Comparison of ENCODE assay signal across 11 cellular contexts in genomic region chr10:48456361-48456804, GRCh38.
A peak's percentile ranks its signal among the peaks of the same experiment; 100 is the strongest.
DNase-seq lines count a peak whose midpoint lies in the region; ATAC-seq and TF ChIP-seq lines count a peak whose summit lies in the region.
"Had no signal": no experiment of that assay in that cellular context is flagged by ENCODE, and none has a peak within 500 bp of the region (broad histone marks: within the 10 kb centered on the region; RNA-seq: fewer than 3 reads in every experiment).

No MANE protein-coding gene starts in this region.

- DNase-seq in AML-193 (lab: John Stamatoyannopoulos, UW) (peak; percentile 63 to 68), HL-60 (ENCODE audit: low read depth in 1 of 2, low spot score in 1 of 2) (peak; percentile 45 to 89), body of pancreas (peak in 3 of 4 donors; percentile 31 to 65 (median 31)), lung microvascular endothelial cell (ENCODE audit: low read depth in 2 of 2) (peak; percentile 57 to 62)
- DNase-seq in activated CD4-positive, alpha-beta T cell treated with anti-CD3 and anti-CD28 coated beads for 48 hours: no peak
- DNase-seq in stimulated activated CD4-positive, alpha-beta T cell treated with anti-CD3 and anti-CD28 coated beads, Interleukin-4, amount 100 ng/mL, for 4 hours: no peak
- DNase-seq in stimulated activated naive CD4-positive, alpha-beta T cell treated with Interleukin-2 at 50 U/mL for 16 hours (lab: John Stamatoyannopoulos, UW): no peak
- DNase-seq: DMS53, PC-3 had no signal

- no peaks in the 10 kb centered on the region for H3K9me3 ChIP-seq in body of pancreas
- H3K9me3 ChIP-seq: gastroesophageal sphincter had no signal

- WGBS in body of pancreas, 2 donors: 34 to 42% methylated on average over 8 to 9 of the region's 9 CpGs

- peaks cover 10% of the 10 kb centered on the region for H3K4me1 ChIP-seq in body of pancreas

- no peaks in the 10 kb centered on the region for H3K36me3 ChIP-seq in body of pancreas (replicated peaks in 1 of 2; ENCODE audit: insufficient read depth in 1 of 2, low read depth in 2 of 2)
- H3K36me3 ChIP-seq: gastroesophageal sphincter had no signal

- no peak overlapping the region for H3K4me3 ChIP-seq in HL-60 (replicated peaks; ENCODE audit: insufficient read depth, low read length)
- H3K4me3 ChIP-seq in body of pancreas: no peak overlapping the region
- H3K4me3 ChIP-seq: gastroesophageal sphincter had no signal

- H3K27ac ChIP-seq in HL-60 (replicated peaks) (peak overlapping the region; percentile 63), body of pancreas (no peak overlapping the region)
- H3K27ac ChIP-seq: gastroesophageal sphincter had no signal

- H3K27me3 ChIP-seq in HL-60 (ENCODE audit: insufficient read depth, poor library complexity, severe bottlenecking) (no peaks in the 10 kb centered on the region), body of pancreas (no peaks in the 10 kb centered on the region)

- TF ChIP-seq CTCF in HL-60 (IDR thresholded peaks at IDR 0.05; ENCODE audit: insufficient read depth, low read length) (no peak), body of pancreas (IDR thresholded peaks at IDR 0.05) (no peak)

- ATAC-seq in body of pancreas (no peak), HG03159 (IDR thresholded peaks at IDR 0.05; ENCODE audit: unreplicated experiment) (no peak)
- ATAC-seq: gastroesophageal sphincter, PC-3 had no signal

- intact Hi-C loops in body of pancreas (cut with DNase I): no loop called here

- no peak for TF ChIP-seq POLR2A in body of pancreas (IDR thresholded peaks at IDR 0.05)

Comparison
In these comparisons a context has a peak if more than half of its experiments do, and no peak if none do; other contexts are left out.
1. DNase-seq: peak in AML-193 (2 of 2), HL-60 (2 of 2), body of pancreas (3 of 4) and lung microvascular endothelial cell (2 of 2); none in activated CD4-positive, alpha-beta T cell treated with anti-CD3 and anti-CD28 coated beads for 48 hours (single experiment), stimulated activated CD4-positive, alpha-beta T cell treated with anti-CD3 and anti-CD28 coated beads, Interleukin-4, amount 100 ng/mL, for 4 hours (0 of 2) and stimulated activated naive CD4-positive, alpha-beta T cell treated with Interleukin-2 at 50 U/mL for 16 hours (single experiment).